In the genomic region with DNA sequence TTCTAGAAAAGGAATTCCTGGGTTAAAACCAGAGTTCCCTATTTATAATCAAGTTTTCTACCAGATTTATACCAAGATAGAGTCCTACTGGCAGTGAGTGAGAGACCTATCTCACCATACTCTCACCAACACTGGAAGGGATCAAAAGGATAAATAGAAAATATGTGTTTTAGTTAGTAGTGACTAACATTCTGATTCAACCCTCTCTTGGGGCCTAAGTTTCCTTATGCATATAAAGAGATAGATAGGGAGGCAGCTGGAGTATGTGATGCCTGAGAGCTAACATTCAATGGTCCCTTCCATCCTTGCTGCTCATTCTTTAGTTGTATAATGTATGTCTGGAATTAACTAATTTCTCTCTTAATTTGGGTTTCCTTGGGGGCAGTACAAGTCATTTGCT, we compare ENCODE assay signal across 23 cellular contexts. TPM values are rescaled to one million over a fixed set of nuclear protein-coding genes. Genes with fewer than 3 reads are reported as not detected.
"Had no signal": no experiment of that assay in that cellular context is flagged by ENCODE, and none has a peak within 500 bp of the region (broad histone marks: within the 10 kb centered on the region; RNA-seq: fewer than 3 reads in every experiment).

No MANE protein-coding gene starts in this region.

- ATAC-seq: activated CD4-positive, alpha-beta T cell treated with anti-CD3 and anti-CD28 coated beads for 36 hours; gastroesophageal sphincter; heart left ventricle; naive thymus-derived CD8-positive, alpha-beta T cell; stimulated activated naive CD8-positive, alpha-beta T cell treated with anti-CD3 and anti-CD28 coated beads, Interleukin-15, Interleukin-2, amounts not matched to agents 100 U/mL and 50 U/mL, for 24 hours; WTC11 had no signal

- H3K4me3 ChIP-seq: esophagus squamous epithelium, gastroesophageal sphincter, heart left ventricle, prostate gland, right atrium auricular region, skin epidermis, transverse colon, vagina had no signal

- H3K27me3 Mint-ChIP-seq: activated CD4-positive, alpha-beta T cell treated with anti-CD3 and anti-CD28 coated beads for 36 hours; activated naive CD8-positive, alpha-beta T cell; brain; memory B cell; naive thymus-derived CD8-positive, alpha-beta T cell had no signal

- H3K9me3 ChIP-seq: esophagus squamous epithelium, gastroesophageal sphincter, prostate gland, right atrium auricular region, vagina had no signal

- H3K27me3 ChIP-seq: esophagus squamous epithelium, gastroesophageal sphincter, heart left ventricle, right atrium auricular region, transverse colon, vagina had no signal

- H3K27ac Mint-ChIP-seq: activated CD4-positive, alpha-beta T cell treated with anti-CD3 and anti-CD28 coated beads for 36 hours; activated naive CD8-positive, alpha-beta T cell; activated T-helper 1 cell treated with anti-CD3 and anti-CD28 coated beads, Interleukin-12 subunit alpha, Interleukin-12 subunit beta, Interleukin-2, Interleukin-4 antibody, amounts not matched to agents 30 ng/mL and 10 ng/mL and 1 ng/mL, durations not matched to agents 14 hours and 24 hours and 36 hours; brain; memory B cell; naive thymus-derived CD8-positive, alpha-beta T cell; WTC11 had no signal

- H3K4me1 ChIP-seq: prostate gland, right atrium auricular region had no signal

- DNase-seq: activated CD4-positive, alpha-beta T cell treated with anti-CD3 and anti-CD28 coated beads for 36 hours; activated CD4-positive, alpha-beta T cell treated with anti-CD3 and anti-CD28 coated beads, Interleukin-2, amount 50 U/mL, for 48 hours; activated T-cell treated with anti-CD3 and anti-CD28 coated beads for 4 hours; effector CD4-positive, alpha-beta T cell; esophagus squamous epithelium; heart left ventricle; naive thymus-derived CD8-positive, alpha-beta T cell; stimulated activated naive CD8-positive, alpha-beta T cell treated with anti-CD3 and anti-CD28 coated beads, Interleukin-15, Interleukin-2, amounts not matched to agents 100 U/mL and 50 U/mL, for 24 hours; SW 1271; transverse colon had no signal

- H3K4me3 Mint-ChIP-seq: activated CD4-positive, alpha-beta T cell treated with anti-CD3 and anti-CD28 coated beads for 36 hours; activated naive CD8-positive, alpha-beta T cell; activated T-helper 1 cell treated with anti-CD3 and anti-CD28 coated beads, Interleukin-12 subunit alpha, Interleukin-12 subunit beta, Interleukin-2, Interleukin-4 antibody, amounts not matched to agents 30 ng/mL and 10 ng/mL and 1 ng/mL, durations not matched to agents 14 hours and 24 hours and 36 hours; brain; memory B cell; naive thymus-derived CD8-positive, alpha-beta T cell; WTC11 had no signal

- H3K36me3 ChIP-seq: esophagus squamous epithelium, prostate gland, transverse colon, vagina had no signal

RNA-seq across cellular contexts. Expression of a gene that starts 32.0 kb away (rescaled TPM):
- total RNA-seq: activated CD4-positive, alpha-beta T cell treated with anti-CD3 and anti-CD28 coated beads for 36 hours; activated T-helper 1 cell treated with anti-CD3 and anti-CD28 coated beads, Interleukin-12 subunit alpha, Interleukin-12 subunit beta, Interleukin-2, Interleukin-4 antibody, amounts not matched to agents 30 ng/mL and 10 ng/mL and 1 ng/mL, durations not matched to agents 14 hours and 24 hours and 36 hours; endothelial cell of umbilical vein; osteocyte; T-helper 2 cell treated with Interferon-gamma antibody and Interleukin-4, amounts not matched to agents 100 ng/mL and 5 ng/mL, for 36 hours had no signal
